In the genomic region with DNA sequence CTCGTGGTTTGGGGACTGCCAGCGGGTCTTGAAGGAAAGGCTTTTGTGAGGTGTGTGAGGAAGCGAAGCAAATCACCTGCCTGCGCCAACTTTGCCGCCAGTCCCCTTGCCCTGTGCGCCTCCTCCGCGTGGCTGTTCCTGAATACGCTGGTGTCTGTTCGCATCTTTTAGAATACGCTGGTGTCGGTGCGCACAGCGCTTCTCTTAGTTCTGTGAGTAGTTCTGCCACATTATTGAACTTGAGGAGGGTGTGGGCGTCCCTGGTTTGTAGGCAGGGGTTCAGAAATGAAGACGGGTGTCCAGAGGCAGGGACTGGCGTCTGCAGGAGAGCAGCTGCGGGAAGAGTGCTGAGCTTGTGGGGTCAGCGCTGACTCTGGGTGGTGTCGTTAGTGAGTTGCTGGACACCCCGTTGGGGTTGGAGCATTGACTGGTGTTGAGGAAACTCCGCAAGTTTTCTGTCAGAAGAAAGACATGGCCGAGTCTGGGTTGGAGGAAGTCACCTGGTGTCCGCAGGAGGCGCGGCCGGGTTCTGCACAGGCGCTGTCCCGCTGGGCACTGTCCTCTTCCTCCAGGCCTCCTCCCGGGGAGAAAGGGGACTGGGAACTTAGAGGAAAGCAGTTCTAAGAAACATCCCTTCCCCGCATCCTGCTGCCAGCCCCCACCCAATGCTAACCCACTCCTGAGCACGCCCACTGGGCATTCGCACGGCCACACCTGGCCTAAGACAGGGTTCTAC, we compare ENCODE assay signal across 8 cellular contexts. TPM values are rescaled to one million over a fixed set of nuclear protein-coding genes. Genes with fewer than 3 reads are reported as not detected.
DNase-seq lines count a peak whose midpoint lies in the region; ATAC-seq and TF ChIP-seq lines count a peak whose summit lies in the region.

No MANE protein-coding gene starts in this region.

- no peaks in the 10 kb centered on the region for H3K79me2 ChIP-seq in parathyroid adenoma
- no peaks in the 10 kb centered on the region for H3K79me2 ChIP-seq in SK-N-SH (ENCODE audit: insufficient read depth)

- H3K27ac Mint-ChIP-seq in activated naive CD8-positive, alpha-beta T cell treated with anti-CD3 and anti-CD28 coated beads for 36 hours = peak overlapping the region; percentile 97

- H2AFZ ChIP-seq in parathyroid adenoma (peak overlapping the region; percentile 95), SK-N-SH (ENCODE audit: low read depth) (no peak overlapping the region)

- H3K4me3 ChIP-seq in cardiac muscle cell = peak overlapping the region; percentile 65
- H3K4me3 ChIP-seq in parathyroid adenoma (ENCODE audit: low read depth, low read length) = peak overlapping the region; percentile 97
- H3K4me3 ChIP-seq in SK-N-SH (ENCODE audit: low read depth in 2 of 2, low read length in 1 of 2) = peak overlapping the region in 1 of 2 experiments; percentile 43; a peak in 2 of 4 replicates

- DNase-seq in DMS79 (lab: John Stamatoyannopoulos, UW) (peak; percentile 0), NCI-H1417 treated with DMSO at 0.1 percent for 48 hours (lab: John Stamatoyannopoulos, UW) (peak; percentile 2), cardiac muscle cell (ENCODE audit: low read depth in 1 of 2, low spot score in 1 of 2) (peak; percentile 37 to 73), SK-N-SH (no peak)
- DNase-seq in activated naive CD8-positive, alpha-beta T cell treated with anti-CD3 and anti-CD28 coated beads for 36 hours = peak; percentile 15

- no peaks in the 10 kb centered on the region for H4K20me1 ChIP-seq in SK-N-SH (ENCODE audit: insufficient read depth)

- CTCF ChIA-PET in SK-N-SH (lab: Yijun Ruan, JAX) = no interaction called here

- H3K27ac ChIP-seq in cardiac muscle cell (peak overlapping the region; percentile 76), parathyroid adenoma (peak overlapping the region; percentile 82), SK-N-SH (ENCODE audit: low read depth in 2 of 2, low read length in 1 of 2) (no peak overlapping the region)

- TF ChIP-seq CTCF in cardiac muscle cell (IDR thresholded peaks at IDR 0.05; ENCODE audit: low read depth, low read length) (no peak), parathyroid adenoma (IDR thresholded peaks at IDR 0.05) (no peak), SK-N-SH (IDR thresholded peaks at IDR 0.05) (no peak)

- ATAC-seq in GM21717 (IDR thresholded peaks at IDR 0.05; ENCODE audit: unreplicated experiment) (peak; percentile 11), HG03469 (IDR thresholded peaks at IDR 0.05; ENCODE audit: unreplicated experiment) (no peak)

- peak overlapping the region; percentile 86 for H3K4me2 ChIP-seq in parathyroid adenoma (ENCODE audit: low read length)
- H3K4me2 ChIP-seq in SK-N-SH = no peak overlapping the region

- H3K9me2 ChIP-seq in SK-N-SH = no peaks in the 10 kb centered on the region

- H3K9me3 ChIP-seq in cardiac muscle cell (ENCODE audit: low read depth) (no peaks in the 10 kb centered on the region), parathyroid adenoma (ENCODE audit: control insufficient read depth, low read length) (no peaks in the 10 kb centered on the region), SK-N-SH (no peaks in the 10 kb centered on the region)

- no peaks in the 10 kb centered on the region for H3K27me3 ChIP-seq in cardiac muscle cell
- no peaks in the 10 kb centered on the region for H3K27me3 ChIP-seq in parathyroid adenoma (ENCODE audit: control insufficient read depth, insufficient read depth, low read length)
- H3K27me3 ChIP-seq in SK-N-SH (ENCODE audit: insufficient read depth) = no peaks in the 10 kb centered on the region

- H3K36me3 ChIP-seq in cardiac muscle cell (no peaks in the 10 kb centered on the region), parathyroid adenoma (ENCODE audit: control insufficient read depth, insufficient read depth, low read length) (no peaks in the 10 kb centered on the region), SK-N-SH (replicated peaks in 1 of 2; ENCODE audit: control insufficient read depth in 1 of 2, insufficient read depth in 2 of 2, low read length in 1 of 2) (no peaks in the 10 kb centered on the region)

- H3K4me3 Mint-ChIP-seq in activated naive CD8-positive, alpha-beta T cell treated with anti-CD3 and anti-CD28 coated beads for 36 hours = peak overlapping the region; percentile 97

- peaks cover 18% of the 10 kb centered on the region for H3K4me1 Mint-ChIP-seq in activated naive CD8-positive, alpha-beta T cell treated with anti-CD3 and anti-CD28 coated beads for 36 hours

- no peaks in the 10 kb centered on the region for H3K27me3 Mint-ChIP-seq in activated naive CD8-positive, alpha-beta T cell treated with anti-CD3 and anti-CD28 coated beads for 36 hours

- peak overlapping the region; percentile 21 for H3K9ac ChIP-seq in parathyroid adenoma
- H3K9ac ChIP-seq in SK-N-SH = no peak overlapping the region

- POLR2A ChIA-PET in SK-N-SH (lab: Yijun Ruan, JAX) = no interaction called here

- H3K4me1 ChIP-seq in cardiac muscle cell (ENCODE audit: low read depth) (no peaks in the 10 kb centered on the region), parathyroid adenoma (peaks cover 2% of the 10 kb centered on the region), SK-N-SH (ENCODE audit: control insufficient read depth in 1 of 2, insufficient read depth in 2 of 2, low read depth in 1 of 2, low read length in 1 of 2) (no peaks in the 10 kb centered on the region; a peak in 1 of 4 replicates)

- H3K36me3 Mint-ChIP-seq in activated naive CD8-positive, alpha-beta T cell treated with anti-CD3 and anti-CD28 coated beads for 36 hours = peaks cover 80% of the 10 kb centered on the region

- no peak for TF ChIP-seq EP300 in SK-N-SH (IDR thresholded peaks at IDR 0.05; ENCODE audit: borderline replicate concordance in 1 of 2, low read depth in 1 of 2, low read length in 1 of 2)

- TF ChIP-seq RAD21 in SK-N-SH (IDR thresholded peaks at IDR 0.05; ENCODE audit: low read length) = no peak

- peaks cover 50% of the 10 kb centered on the region for H3K9me3 Mint-ChIP-seq in activated naive CD8-positive, alpha-beta T cell treated with anti-CD3 and anti-CD28 coated beads for 36 hours

- H3F3A ChIP-seq in SK-N-SH (replicated peaks; ENCODE audit: insufficient read depth) = no peaks in the 10 kb centered on the region

- WGBS in SK-N-SH (ENCODE audit: low lambda C conversion rate) = 54% methylated on average over 21 of the region's 34 CpGs

TF ChIP-seq in SK-N-SH, 30 proteins besides CTCF, POLR2A, EP300 and RAD21 (continues in another document):
- TF ChIP-seq MEF2A (IDR thresholded peaks at IDR 0.05; ENCODE audit: borderline replicate concordance, low read depth) = no peak
- no peak for TF ChIP-seq YY1 (IDR thresholded peaks at IDR 0.05; ENCODE audit: low read depth)
- TF ChIP-seq FOSL2 (IDR thresholded peaks at IDR 0.05; ENCODE audit: borderline replicate concordance, low read depth) = no peak
- no peak for TF ChIP-seq NRF1 (IDR thresholded peaks at IDR 0.05; ENCODE audit: low read depth, low read length)
- TF ChIP-seq RXRA (IDR thresholded peaks at IDR 0.05; ENCODE audit: borderline replicate concordance, low read depth) = no peak
- TF ChIP-seq, protein P1, sequence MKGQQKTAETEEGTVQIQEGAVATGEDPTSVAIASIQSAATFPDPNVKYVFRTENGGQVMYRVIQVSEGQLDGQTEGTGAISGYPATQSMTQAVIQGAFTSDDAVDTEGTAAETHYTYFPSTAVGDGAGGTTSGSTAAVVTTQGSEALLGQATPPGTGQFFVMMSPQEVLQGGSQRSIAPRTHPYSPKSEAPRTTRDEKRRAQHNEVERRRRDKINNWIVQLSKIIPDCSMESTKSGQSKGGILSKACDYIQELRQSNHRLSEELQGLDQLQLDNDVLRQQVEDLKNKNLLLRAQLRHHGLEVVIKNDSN (IDR thresholded peaks at IDR 0.05; ENCODE audit: borderline replicate concordance, low read depth) = no peak
- no peak for TF ChIP-seq MXI1 (IDR thresholded peaks at IDR 0.05; ENCODE audit: low read depth, low read length)
- TF ChIP-seq, protein P2, sequence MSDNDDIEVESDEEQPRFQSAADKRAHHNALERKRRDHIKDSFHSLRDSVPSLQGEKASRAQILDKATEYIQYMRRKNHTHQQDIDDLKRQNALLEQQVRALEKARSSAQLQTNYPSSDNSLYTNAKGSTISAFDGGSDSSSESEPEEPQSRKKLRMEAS (IDR thresholded peaks at IDR 0.05; ENCODE audit: low read depth) = no peak
- TF ChIP-seq RCOR1 (IDR thresholded peaks at IDR 0.05; ENCODE audit: low read length) = no peak
- TF ChIP-seq, protein P3, sequence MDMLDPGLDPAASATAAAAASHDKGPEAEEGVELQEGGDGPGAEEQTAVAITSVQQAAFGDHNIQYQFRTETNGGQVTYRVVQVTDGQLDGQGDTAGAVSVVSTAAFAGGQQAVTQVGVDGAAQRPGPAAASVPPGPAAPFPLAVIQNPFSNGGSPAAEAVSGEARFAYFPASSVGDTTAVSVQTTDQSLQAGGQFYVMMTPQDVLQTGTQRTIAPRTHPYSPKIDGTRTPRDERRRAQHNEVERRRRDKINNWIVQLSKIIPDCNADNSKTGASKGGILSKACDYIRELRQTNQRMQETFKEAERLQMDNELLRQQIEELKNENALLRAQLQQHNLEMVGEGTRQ (IDR thresholded peaks at IDR 0.05; ENCODE audit: borderline replicate concordance, low read depth, low read length) = no peak
- TF ChIP-seq, protein P4, sequence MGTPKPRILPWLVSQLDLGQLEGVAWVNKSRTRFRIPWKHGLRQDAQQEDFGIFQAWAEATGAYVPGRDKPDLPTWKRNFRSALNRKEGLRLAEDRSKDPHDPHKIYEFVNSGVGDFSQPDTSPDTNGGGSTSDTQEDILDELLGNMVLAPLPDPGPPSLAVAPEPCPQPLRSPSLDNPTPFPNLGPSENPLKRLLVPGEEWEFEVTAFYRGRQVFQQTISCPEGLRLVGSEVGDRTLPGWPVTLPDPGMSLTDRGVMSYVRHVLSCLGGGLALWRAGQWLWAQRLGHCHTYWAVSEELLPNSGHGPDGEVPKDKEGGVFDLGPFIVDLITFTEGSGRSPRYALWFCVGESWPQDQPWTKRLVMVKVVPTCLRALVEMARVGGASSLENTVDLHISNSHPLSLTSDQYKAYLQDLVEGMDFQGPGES (IDR thresholded peaks at IDR 0.05; ENCODE audit: low read depth, low read length) = no peak
- no peak for TF ChIP-seq FOXM1 (IDR thresholded peaks at IDR 0.05; ENCODE audit: low read depth)
- no peak for TF ChIP-seq JUND (IDR thresholded peaks at IDR 0.05)

RNA-seq across cellular contexts. Expression of a gene that starts 1.0 kb away (rescaled TPM):
- 10 to 100 TPM; 11.1 to 11.6 TPM for total RNA-seq in activated naive CD8-positive, alpha-beta T cell treated with anti-CD3 and anti-CD28 coated beads for 36 hours
- total RNA-seq in cardiac muscle cell = 11.7 and 17.1 TPM in 2 replicates
- polyA plus RNA-seq in cardiac muscle cell (11.1 and 12.6 TPM in 2 replicates), SK-N-SH (2012; rRNA removed) (0.02 and 0.10 TPM in 2 replicates)
- polyA plus RNA-seq in SK-N-SH (2012; cell fraction: cytosol; rRNA removed) = 0.05 TPM in 2 replicates
- polyA plus RNA-seq in SK-N-SH (2012; cell fraction: nucleus; rRNA removed) = 0.04 and 0.10 TPM in 2 replicates

Comparison
In these comparisons a context has a peak if more than half of its experiments do, and no peak if none do; other contexts are left out.
1. H3K27ac ChIP-seq: peak in cardiac muscle cell (single experiment) and parathyroid adenoma (single experiment); none in SK-N-SH (0 of 2).